20 cellular contexts compared by ENCODE assay signal in genomic region chrX:72532371-72532770, GRCh38.
"Had no signal": no experiment of that assay in that cellular context is flagged by ENCODE, and none has a peak within 500 bp of the region (broad histone marks: within the 10 kb centered on the region; RNA-seq: fewer than 3 reads in every experiment).

No MANE protein-coding gene starts in this region.

- H3K27me3 Mint-ChIP-seq: activated CD4-positive, alpha-beta memory T cell treated with anti-CD3 and anti-CD28 coated beads for 36 hours; activated naive CD8-positive, alpha-beta T cell; effector memory CD8-positive, alpha-beta T cell; progenitor cell of endocrine pancreas had no signal

- H3K4me1 ChIP-seq: left lung had no signal

- ATAC-seq: effector memory CD8-positive, alpha-beta T cell; left lung; WTC11 had no signal

- H3K4me3 ChIP-seq: cardiac muscle cell, left lung had no signal

- H3K27me3 ChIP-seq: cardiac muscle cell, left lung had no signal

- H3K4me3 Mint-ChIP-seq: activated CD4-positive, alpha-beta memory T cell treated with anti-CD3 and anti-CD28 coated beads for 36 hours; activated naive CD8-positive, alpha-beta T cell; activated T-helper 1 cell treated with anti-CD3 and anti-CD28 coated beads, Interleukin-12 subunit alpha, Interleukin-12 subunit beta, Interleukin-2, Interleukin-4 antibody, amounts not matched to agents 30 ng/mL and 10 ng/mL and 1 ng/mL, durations not matched to agents 14 hours and 24 hours and 36 hours; effector memory CD8-positive, alpha-beta T cell; neural crest cell; T-helper 1 cell treated with Interleukin-12 subunit alpha and Interleukin-12 subunit beta and Interleukin-4 antibody, amounts not matched to agents 30 μg/mL and 1 μg/mL, for 36 hours; WTC11 had no signal

- H3K36me3 Mint-ChIP-seq: WTC11 had no signal

- H3K9me3 Mint-ChIP-seq: activated CD4-positive, alpha-beta memory T cell treated with anti-CD3 and anti-CD28 coated beads for 36 hours; activated T-helper 1 cell treated with anti-CD3 and anti-CD28 coated beads, Interleukin-12 subunit alpha, Interleukin-12 subunit beta, Interleukin-2, Interleukin-4 antibody, amounts not matched to agents 30 ng/mL and 10 ng/mL and 1 ng/mL, durations not matched to agents 14 hours and 24 hours and 36 hours; effector memory CD8-positive, alpha-beta T cell; T-helper 1 cell treated with Interleukin-12 subunit alpha and Interleukin-12 subunit beta and Interleukin-4 antibody, amounts not matched to agents 30 μg/mL and 1 μg/mL, for 36 hours; WTC11 had no signal

- H3K9me3 ChIP-seq: left lung had no signal

- H3K4me1 Mint-ChIP-seq: neural crest cell, WTC11 had no signal

- H3K27ac ChIP-seq: cardiac muscle cell, left lung had no signal

- H3K27ac Mint-ChIP-seq: activated CD4-positive, alpha-beta memory T cell treated with anti-CD3 and anti-CD28 coated beads for 36 hours; activated naive CD8-positive, alpha-beta T cell; activated T-helper 1 cell treated with anti-CD3 and anti-CD28 coated beads, Interleukin-12 subunit alpha, Interleukin-12 subunit beta, Interleukin-2, Interleukin-4 antibody, amounts not matched to agents 30 ng/mL and 10 ng/mL and 1 ng/mL, durations not matched to agents 14 hours and 24 hours and 36 hours; effector memory CD8-positive, alpha-beta T cell; progenitor cell of endocrine pancreas; T-helper 1 cell treated with Interleukin-12 subunit alpha and Interleukin-12 subunit beta and Interleukin-4 antibody, amounts not matched to agents 30 μg/mL and 1 μg/mL, for 36 hours; WTC11 had no signal

- H3K36me3 ChIP-seq: cardiac muscle cell, left lung had no signal

- DNase-seq: activated CD4-positive, alpha-beta memory T cell treated with anti-CD3 and anti-CD28 coated beads for 36 hours; activated CD4-positive, alpha-beta T cell treated with anti-CD3 and anti-CD28 coated beads for 4 hours; activated T-cell treated with anti-CD3 and anti-CD28 coated beads for 4 hours; amniotic stem cell; effector memory CD8-positive, alpha-beta T cell; head of caudate nucleus; kidney; left lung; mammary epithelial cell; stimulated activated CD4-positive, alpha-beta T cell treated with anti-CD3 and anti-CD28 coated beads, Interleukin-12 subunit alpha, Interleukin-12 subunit beta, amount 100 ng/mL, for 4 hours; stimulated activated CD4-positive, alpha-beta T cell treated with anti-CD3 and anti-CD28 coated beads, Interleukin-1b, Interleukin-23, amount 100 ng/mL, for 48 hours; stimulated activated CD8-positive, alpha-beta memory T cell treated with anti-CD3 and anti-CD28 coated beads, Interleukin-4, amount 100 ng/mL, for 48 hours; stimulated activated naive CD4-positive, alpha-beta T cell had no signal
